ENCODE assay signal across 1 cellular context in the genomic region with DNA sequence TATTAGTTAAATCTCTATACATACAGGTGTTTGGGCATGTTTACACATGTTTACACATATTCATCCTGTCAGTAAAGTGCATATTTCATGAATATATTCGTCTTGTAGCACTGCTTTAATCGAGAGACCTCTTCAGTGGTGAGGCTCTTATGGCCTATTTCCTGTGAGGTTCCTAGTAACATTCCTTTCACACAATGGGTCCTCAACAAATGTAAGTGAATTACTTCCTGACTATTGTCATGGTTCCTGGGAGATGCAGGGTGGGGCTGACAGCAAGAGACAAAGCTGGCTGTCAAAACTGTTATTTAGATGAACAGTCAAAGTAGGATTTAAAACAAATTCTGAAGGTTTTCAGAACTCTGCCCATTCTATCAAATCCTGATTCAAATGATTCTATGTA.
TF ChIP-seq lines count a peak whose summit lies in the region.

No MANE protein-coding gene starts in this region.

TF ChIP-seq in Ishikawa, 13 proteins besides CTCF, POLR2A, EP300 and RAD21 (continued from another document):
- TF ChIP-seq, protein P1, sequence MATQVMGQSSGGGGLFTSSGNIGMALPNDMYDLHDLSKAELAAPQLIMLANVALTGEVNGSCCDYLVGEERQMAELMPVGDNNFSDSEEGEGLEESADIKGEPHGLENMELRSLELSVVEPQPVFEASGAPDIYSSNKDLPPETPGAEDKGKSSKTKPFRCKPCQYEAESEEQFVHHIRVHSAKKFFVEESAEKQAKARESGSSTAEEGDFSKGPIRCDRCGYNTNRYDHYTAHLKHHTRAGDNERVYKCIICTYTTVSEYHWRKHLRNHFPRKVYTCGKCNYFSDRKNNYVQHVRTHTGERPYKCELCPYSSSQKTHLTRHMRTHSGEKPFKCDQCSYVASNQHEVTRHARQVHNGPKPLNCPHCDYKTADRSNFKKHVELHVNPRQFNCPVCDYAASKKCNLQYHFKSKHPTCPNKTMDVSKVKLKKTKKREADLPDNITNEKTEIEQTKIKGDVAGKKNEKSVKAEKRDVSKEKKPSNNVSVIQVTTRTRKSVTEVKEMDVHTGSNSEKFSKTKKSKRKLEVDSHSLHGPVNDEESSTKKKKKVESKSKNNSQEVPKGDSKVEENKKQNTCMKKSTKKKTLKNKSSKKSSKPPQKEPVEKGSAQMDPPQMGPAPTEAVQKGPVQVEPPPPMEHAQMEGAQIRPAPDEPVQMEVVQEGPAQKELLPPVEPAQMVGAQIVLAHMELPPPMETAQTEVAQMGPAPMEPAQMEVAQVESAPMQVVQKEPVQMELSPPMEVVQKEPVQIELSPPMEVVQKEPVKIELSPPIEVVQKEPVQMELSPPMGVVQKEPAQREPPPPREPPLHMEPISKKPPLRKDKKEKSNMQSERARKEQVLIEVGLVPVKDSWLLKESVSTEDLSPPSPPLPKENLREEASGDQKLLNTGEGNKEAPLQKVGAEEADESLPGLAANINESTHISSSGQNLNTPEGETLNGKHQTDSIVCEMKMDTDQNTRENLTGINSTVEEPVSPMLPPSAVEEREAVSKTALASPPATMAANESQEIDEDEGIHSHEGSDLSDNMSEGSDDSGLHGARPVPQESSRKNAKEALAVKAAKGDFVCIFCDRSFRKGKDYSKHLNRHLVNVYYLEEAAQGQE (IDR thresholded peaks at IDR 0.05; ENCODE audit: low read depth), result no peak
- TF ChIP-seq ZBTB7A (IDR thresholded peaks at IDR 0.05; ENCODE audit: low read depth), result no peak
- TF ChIP-seq EGR1 (IDR thresholded peaks at IDR 0.05), result no peak
